In the genomic region with DNA sequence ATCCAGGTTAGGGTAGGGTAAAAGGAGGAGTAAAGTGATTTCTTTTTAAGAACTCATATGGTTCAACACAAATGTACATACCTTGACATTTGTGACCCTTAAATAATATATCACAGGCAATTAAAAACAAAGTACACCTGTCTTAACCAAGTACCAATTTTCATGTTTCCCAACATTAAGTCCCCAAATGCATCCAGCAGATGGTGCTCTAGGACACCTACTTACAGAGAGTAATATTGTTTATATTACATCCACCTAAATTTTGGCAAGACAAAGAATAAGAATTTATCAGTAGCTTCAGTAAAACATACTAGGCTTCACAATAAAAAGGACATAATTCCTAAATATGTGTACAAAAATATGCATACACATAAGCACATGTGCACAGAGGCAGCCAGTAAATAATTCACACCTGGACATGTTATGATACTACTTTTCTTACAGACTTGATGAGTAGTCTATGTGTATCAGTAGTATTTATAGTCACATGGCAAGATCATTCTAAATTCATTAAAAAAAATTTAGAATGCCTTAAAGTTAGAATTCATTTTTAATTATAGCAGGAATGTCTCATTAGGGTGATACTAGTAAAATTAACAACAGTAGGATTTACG, we compare ENCODE assay signal across 8 cellular contexts.
DNase-seq lines count a peak whose midpoint lies in the region; ATAC-seq and TF ChIP-seq lines count a peak whose summit lies in the region.

No MANE protein-coding gene starts in this region.

- H3K36me3 ChIP-seq in MM.1S (replicated peaks; ENCODE audit: insufficient read depth, low read length) (no peaks in the 10 kb centered on the region), gastrocnemius medialis (no peaks in the 10 kb centered on the region)

- TF ChIP-seq CTCF in MM.1S (IDR thresholded peaks at IDR 0.05; ENCODE audit: low read length) (peak; percentile 69), WTC11 (IDR thresholded peaks at IDR 0.05) (peak; percentile 47; the same call in 1 of the 2 replicates), foreskin keratinocyte (conservative IDR thresholded peaks at IDR 0.05) (peak; percentile 82), gastrocnemius medialis (IDR thresholded peaks at IDR 0.05 in 4 of 5, conservative IDR thresholded peaks at IDR 0.05 in 1 of 5) (peak in 4 of 5 experiments; percentile 29 to 46 (median 37))

- CTCF ChIA-PET in WTC11 (lab: Charles Lee) = interaction anchor here (1.1 to 1.6 kb wide), 3 partner anchors 40 to 569 kb away, joined by 3 to 6 read pairs (median 4); no protein-coding TSS in a partner anchor

- ATAC-seq in WTC11 = 0 out of 2 replicates have a peak, but pooled peaks have one; percentile 41
- ATAC-seq in foreskin keratinocyte = peak; percentile 57
- ATAC-seq in gastrocnemius medialis = no peak

- H3K4me1 ChIP-seq in MM.1S (ENCODE audit: low read length) (peaks cover 15% of the 10 kb centered on the region), foreskin keratinocyte (no peaks in the 10 kb centered on the region), gastrocnemius medialis (no peaks in the 10 kb centered on the region)

- H3K27ac Mint-ChIP-seq in WTC11 = no peak overlapping the region

- no peaks in the 10 kb centered on the region for H3K27me3 Mint-ChIP-seq in WTC11 (ENCODE audit: low read depth)

- no peaks in the 10 kb centered on the region for H3K79me2 ChIP-seq in MM.1S (ENCODE audit: low read length)

- H3K27ac ChIP-seq in MM.1S (ENCODE audit: low read length) = no peak overlapping the region
- H3K27ac ChIP-seq in foreskin keratinocyte = no peak overlapping the region
- no peak overlapping the region for H3K27ac ChIP-seq in gastrocnemius medialis

- H3K4me3 ChIP-seq in MM.1S (ENCODE audit: low read length) (no peak overlapping the region), gastrocnemius medialis (no peak overlapping the region)

- no peak for TF ChIP-seq POLR2A in gastrocnemius medialis (IDR thresholded peaks at IDR 0.05)

- H3K27me3 ChIP-seq in MM.1S (replicated peaks; ENCODE audit: insufficient read depth, low read length) = no peaks in the 10 kb centered on the region
- no peaks in the 10 kb centered on the region for H3K27me3 ChIP-seq in foreskin keratinocyte
- H3K27me3 ChIP-seq in gastrocnemius medialis = no peaks in the 10 kb centered on the region

- H3K9me3 ChIP-seq in MM.1S (replicated peaks; ENCODE audit: insufficient read depth, low read length) = no peaks in the 10 kb centered on the region
- no peaks in the 10 kb centered on the region for H3K9me3 ChIP-seq in gastrocnemius medialis

- H3F3A ChIP-seq in MM.1S (ENCODE audit: insufficient read depth, low read length) = peaks cover 9% of the 10 kb centered on the region; the same call in 1 of the 2 replicates

- no peak overlapping the region for H3K9ac ChIP-seq in MM.1S (ENCODE audit: low read length)

- H2AFZ ChIP-seq in MM.1S (ENCODE audit: low read length) = no peak overlapping the region

- intact Hi-C loops in gastrocnemius medialis (cut with DNase I; ENCODE audit: low total_unique reads) = loop anchor here (1.0 kb wide), 1 partner anchor 569 kb away; no protein-coding TSS in a partner anchor

- in situ Hi-C loops in G401 (cut with HindIII; ENCODE audit: low sequenced_read_pairs) = no loop called here
- in situ Hi-C loops in gastrocnemius medialis (cut with MboI; ENCODE audit: low sequenced_read_pairs in 4 of 4) = loop anchor here in 3 of 4 donors (10.0 to 25.0 kb wide), 2 partner anchors 564 to 567 kb away; no protein-coding TSS in a partner anchor

- no peaks in the 10 kb centered on the region for H3K4me1 Mint-ChIP-seq in WTC11

- no peak overlapping the region for H3K4me2 ChIP-seq in MM.1S (ENCODE audit: low read depth, low read length)

- no peak overlapping the region for H3K4me3 Mint-ChIP-seq in WTC11

- H3K36me3 Mint-ChIP-seq in WTC11 = no peaks in the 10 kb centered on the region

- H3K9me3 Mint-ChIP-seq in WTC11 = no peaks in the 10 kb centered on the region

- POLR2A ChIA-PET in WTC11 (lab: Charles Lee) = no interaction called here

- DNase-seq in A172 (ENCODE audit: low spot score) = peak; percentile 50
- DNase-seq in G401 (ENCODE audit: low spot score) = peak; percentile 67
- peak; percentile 55 for DNase-seq in MM.1S
- peak; percentile 40 for DNase-seq in WTC11 (ENCODE audit: low spot score)
- peak in 1 of 2 donors; percentile 35 for DNase-seq in foreskin keratinocyte
- DNase-seq in gastrocnemius medialis = no peak
- DNase-seq in GM19238 (ENCODE audit: insufficient read length, low spot score) = no peak
- no peak for DNase-seq in NCI-H524 treated with DMSO at 0.1 percent for 48 hours (lab: John Stamatoyannopoulos, UW)

- no peaks in the 10 kb centered on the region for H4K20me1 ChIP-seq in MM.1S (ENCODE audit: insufficient read depth, low read length)

- no peaks in the 10 kb centered on the region for H3K9me2 ChIP-seq in MM.1S (replicated peaks; ENCODE audit: insufficient read depth, low read length)

TF ChIP-seq in WTC11, 78 proteins besides CTCF, POLR2A, EP300 and RAD21:
- TF ChIP-seq CREM (CRISPR knock-in tag; IDR thresholded peaks at IDR 0.05) (no peak), MYBL2 (CRISPR knock-in tag; IDR thresholded peaks at IDR 0.05) (no peak)
TF ChIP-seq in WTC11: peak in this region for 0.

Comparison
In these comparisons a context has a peak if more than half of its experiments do, and no peak if none do; other contexts are left out.
1. DNase-seq: peak in A172 (single experiment), G401 (single experiment), MM.1S (single experiment) and WTC11 (single experiment); none in gastrocnemius medialis (0 of 2), GM19238 (single experiment) and NCI-H524 treated with DMSO at 0.1 percent for 48 hours (single experiment).
2. ATAC-seq: peak in WTC11 (single experiment) and foreskin keratinocyte (single experiment); none in gastrocnemius medialis (0 of 2).
3. Peak in every context shown above with its lines, with median percentiles within 50 percentile points of each other: CTCF ChIP-seq.